ENCODE assay signal across 13 cellular contexts in the genomic region with DNA sequence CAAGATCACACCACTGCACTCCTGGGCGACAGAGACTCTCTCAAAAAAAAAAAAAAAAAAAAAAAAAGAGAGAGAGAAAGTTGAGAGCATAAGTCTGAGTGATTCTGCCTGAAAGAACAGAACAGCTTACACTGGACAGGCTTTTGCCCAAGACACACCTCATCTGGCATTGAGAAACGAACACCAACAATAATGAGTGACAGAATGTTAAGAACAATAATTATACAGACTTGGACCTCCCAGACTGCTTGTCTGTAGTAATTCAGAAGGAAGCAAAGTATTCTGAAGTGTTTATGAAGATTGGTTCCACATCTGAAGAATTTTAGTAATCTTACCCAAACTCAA. TPM values are rescaled to one million over a fixed set of nuclear protein-coding genes. Genes with fewer than 3 reads are reported as not detected.
DNase-seq lines count a peak whose midpoint lies in the region; ATAC-seq and TF ChIP-seq lines count a peak whose summit lies in the region.
"Had no signal": no experiment of that assay in that cellular context is flagged by ENCODE, and none has a peak within 500 bp of the region (broad histone marks: within the 10 kb centered on the region; RNA-seq: fewer than 3 reads in every experiment).

No MANE protein-coding gene starts in this region.

- H3K9me3 ChIP-seq in transverse colon = no peaks in the 10 kb centered on the region
- no peaks in the 10 kb centered on the region for H3K9me3 ChIP-seq in CD4-positive, alpha-beta T cell (ENCODE audit: control insufficient read depth, low read length)

- TF ChIP-seq EP300 in transverse colon (IDR thresholded peaks at IDR 0.05; ENCODE audit: low read depth) = no peak

- H3K4me3 Mint-ChIP-seq in activated naive CD8-positive, alpha-beta T cell = no peak overlapping the region
- no peak overlapping the region for H3K4me3 Mint-ChIP-seq in activated naive CD8-positive, alpha-beta T cell treated with anti-CD3 and anti-CD28 coated beads for 36 hours
- H3K4me3 Mint-ChIP-seq in CD4-positive, alpha-beta T cell = no peak overlapping the region
- no peak overlapping the region for H3K4me3 Mint-ChIP-seq in activated CD8-positive, alpha-beta T cell treated with anti-CD3 and anti-CD28 coated beads for 36 hours
- no peak overlapping the region for H3K4me3 Mint-ChIP-seq in activated naive CD4-positive, alpha-beta T cell treated with anti-CD3 and anti-CD28 coated beads, Interleukin-2, amount 10 ng/mL, durations not matched to agents 7 days and 5 days

- no peaks in the 10 kb centered on the region for H3K9me3 Mint-ChIP-seq in activated naive CD8-positive, alpha-beta T cell (ENCODE audit: low read depth)
- H3K9me3 Mint-ChIP-seq in activated naive CD8-positive, alpha-beta T cell treated with anti-CD3 and anti-CD28 coated beads for 36 hours = peaks cover 3% of the 10 kb centered on the region
- H3K9me3 Mint-ChIP-seq in CD4-positive, alpha-beta T cell = no peaks in the 10 kb centered on the region
- no peaks in the 10 kb centered on the region for H3K9me3 Mint-ChIP-seq in activated CD8-positive, alpha-beta T cell treated with anti-CD3 and anti-CD28 coated beads for 36 hours
- no peaks in the 10 kb centered on the region for H3K9me3 Mint-ChIP-seq in activated naive CD4-positive, alpha-beta T cell treated with anti-CD3 and anti-CD28 coated beads, Interleukin-2, amount 10 ng/mL, durations not matched to agents 7 days and 5 days

- TF ChIP-seq CTCF in transverse colon (IDR thresholded peaks at IDR 0.05) = no peak
- no peak for TF ChIP-seq CTCF in CD4-positive, alpha-beta T cell (IDR thresholded peaks at IDR 0.05)
- TF ChIP-seq CTCF in activated CD8-positive, alpha-beta T cell treated with anti-CD3 and anti-CD28 coated beads for 36 hours (IDR thresholded peaks at IDR 0.05) = no peak

- H3K27ac Mint-ChIP-seq in activated naive CD8-positive, alpha-beta T cell = peak overlapping the region; percentile 35
- no peak overlapping the region for H3K27ac Mint-ChIP-seq in activated naive CD8-positive, alpha-beta T cell treated with anti-CD3 and anti-CD28 coated beads for 36 hours
- no peak overlapping the region for H3K27ac Mint-ChIP-seq in CD4-positive, alpha-beta T cell
- no peak overlapping the region for H3K27ac Mint-ChIP-seq in activated CD8-positive, alpha-beta T cell treated with anti-CD3 and anti-CD28 coated beads for 36 hours
- H3K27ac Mint-ChIP-seq in activated naive CD4-positive, alpha-beta T cell treated with anti-CD3 and anti-CD28 coated beads, Interleukin-2, amount 10 ng/mL, durations not matched to agents 7 days and 5 days = no peak overlapping the region

- DNase-seq in activated naive CD8-positive, alpha-beta T cell treated with anti-CD3 and anti-CD28 coated beads for 36 hours = no peak
- DNase-seq in transverse colon = no peak
- no peak for DNase-seq in CD4-positive, alpha-beta T cell
- no peak for DNase-seq in activated CD8-positive, alpha-beta T cell treated with anti-CD3 and anti-CD28 coated beads for 36 hours
- no peak for DNase-seq in activated naive CD4-positive, alpha-beta T cell treated with anti-CD3 and anti-CD28 coated beads, Interleukin-2, amount 10 ng/mL, durations not matched to agents 7 days and 5 days
- DNase-seq: GDM1, NCI-H446 had no signal

- no peaks in the 10 kb centered on the region for H3K36me3 Mint-ChIP-seq in activated naive CD8-positive, alpha-beta T cell
- H3K36me3 Mint-ChIP-seq in activated naive CD8-positive, alpha-beta T cell treated with anti-CD3 and anti-CD28 coated beads for 36 hours = peaks cover 14% of the 10 kb centered on the region
- H3K36me3 Mint-ChIP-seq in CD4-positive, alpha-beta T cell (ENCODE audit: low read depth) = peaks cover 5% of the 10 kb centered on the region
- peaks cover 5% of the 10 kb centered on the region for H3K36me3 Mint-ChIP-seq in activated CD8-positive, alpha-beta T cell treated with anti-CD3 and anti-CD28 coated beads for 36 hours (ENCODE audit: low read depth)
- no peaks in the 10 kb centered on the region for H3K36me3 Mint-ChIP-seq in activated naive CD4-positive, alpha-beta T cell treated with anti-CD3 and anti-CD28 coated beads, Interleukin-2, amount 10 ng/mL, durations not matched to agents 7 days and 5 days

- in situ Hi-C loops in transverse colon (cut with MboI; ENCODE audit: low pct_ligation_motif_present in 1 of 4, low pct_unique_long_range_greater_than_20kb in 1 of 4, low sequenced_read_pairs in 3 of 4) = no loop called here

- H3K4me1 ChIP-seq in transverse colon = peaks cover 0 to 31% (median 9%) of the 10 kb centered on the region in 4 donors

- POLR2A ChIA-PET in CD4-positive, alpha-beta T cell (lab: Charles Lee) = no interaction called here
- POLR2A ChIA-PET in activated CD8-positive, alpha-beta T cell treated with anti-CD3 and anti-CD28 coated beads for 36 hours (lab: Charles Lee) = no interaction called here

- ATAC-seq in HG02884 (IDR thresholded peaks at IDR 0.05; ENCODE audit: unreplicated experiment) = peak; percentile 22
- peak; percentile 23 for ATAC-seq in SK-N-SH treated with all-trans-retinoic acid at 6 μM for 48 hours
- ATAC-seq in CD4-positive, alpha-beta T cell (ENCODE audit: poor library complexity) = no peak
- ATAC-seq in activated CD8-positive, alpha-beta T cell treated with anti-CD3 and anti-CD28 coated beads for 36 hours = no peak
- ATAC-seq: K562, sciatic nerve had no signal

- intact Hi-C loops in transverse colon (cut with DNase I; ENCODE audit: low total_unique reads) = no loop called here
- intact Hi-C loops in CD4-positive, alpha-beta T cell (cut with DNase I, micrococcal nuclease) = no loop called here
- intact Hi-C loops in activated CD8-positive, alpha-beta T cell treated with anti-CD3 and anti-CD28 coated beads for 36 hours (cut with micrococcal nuclease) = no loop called here

- H3K27me3 ChIP-seq in transverse colon = no peaks in the 10 kb centered on the region
- no peaks in the 10 kb centered on the region for H3K27me3 ChIP-seq in CD4-positive, alpha-beta T cell (ENCODE audit: control insufficient read depth, insufficient read depth, low read length)

- TF ChIP-seq POLR2A in transverse colon (IDR thresholded peaks at IDR 0.05) = no peak

- H3K4me3 ChIP-seq in transverse colon = no peak overlapping the region
- H3K4me3 ChIP-seq: K562 had no signal

- H3K27me3 Mint-ChIP-seq in activated naive CD8-positive, alpha-beta T cell = no peaks in the 10 kb centered on the region
- H3K27me3 Mint-ChIP-seq in activated naive CD8-positive, alpha-beta T cell treated with anti-CD3 and anti-CD28 coated beads for 36 hours = no peaks in the 10 kb centered on the region
- H3K27me3 Mint-ChIP-seq in CD4-positive, alpha-beta T cell = no peaks in the 10 kb centered on the region
- no peaks in the 10 kb centered on the region for H3K27me3 Mint-ChIP-seq in activated CD8-positive, alpha-beta T cell treated with anti-CD3 and anti-CD28 coated beads for 36 hours
- no peaks in the 10 kb centered on the region for H3K27me3 Mint-ChIP-seq in activated naive CD4-positive, alpha-beta T cell treated with anti-CD3 and anti-CD28 coated beads, Interleukin-2, amount 10 ng/mL, durations not matched to agents 7 days and 5 days

- H3K36me3 ChIP-seq in transverse colon = no peaks in the 10 kb centered on the region

- 37 to 100% methylated on average over 1 to 2 of the region's 2 CpGs for WGBS in transverse colon (ENCODE audit: low coverage in 1 of 2), 2 donors

- peak overlapping the region; percentile 54 to 69 (median 61) for H3K27ac ChIP-seq in transverse colon
- no peak overlapping the region for H3K27ac ChIP-seq in CD4-positive, alpha-beta T cell (ENCODE audit: low read depth, low read length)
- H3K27ac ChIP-seq: 22Rv1 had no signal

- CTCF ChIA-PET in CD4-positive, alpha-beta T cell (lab: Charles Lee) = no interaction called here
- CTCF ChIA-PET in activated CD8-positive, alpha-beta T cell treated with anti-CD3 and anti-CD28 coated beads for 36 hours (lab: Charles Lee) = no interaction called here
- CTCF ChIA-PET in activated naive CD4-positive, alpha-beta T cell treated with anti-CD3 and anti-CD28 coated beads, Interleukin-2, amount 10 ng/mL, durations not matched to agents 7 days and 5 days (lab: Charles Lee) = no interaction called here

- peaks cover 4% of the 10 kb centered on the region for H3K4me1 Mint-ChIP-seq in activated naive CD8-positive, alpha-beta T cell (ENCODE audit: low read depth)
- peaks cover 13% of the 10 kb centered on the region for H3K4me1 Mint-ChIP-seq in activated naive CD8-positive, alpha-beta T cell treated with anti-CD3 and anti-CD28 coated beads for 36 hours
- H3K4me1 Mint-ChIP-seq in CD4-positive, alpha-beta T cell (ENCODE audit: low read depth) = peaks cover 5% of the 10 kb centered on the region
- peaks cover 7% of the 10 kb centered on the region for H3K4me1 Mint-ChIP-seq in activated CD8-positive, alpha-beta T cell treated with anti-CD3 and anti-CD28 coated beads for 36 hours (ENCODE audit: low read depth)
- H3K4me1 Mint-ChIP-seq in activated naive CD4-positive, alpha-beta T cell treated with anti-CD3 and anti-CD28 coated beads, Interleukin-2, amount 10 ng/mL, durations not matched to agents 7 days and 5 days = no peaks in the 10 kb centered on the region

TF ChIP-seq in SK-N-SH treated with all-trans-retinoic acid at 6 μM for 48 hours, 23 proteins besides CTCF, POLR2A, EP300 and RAD21:
- TF ChIP-seq BACH2 (CRISPR knock-in tag; IDR thresholded peaks at IDR 0.05; ENCODE audit: borderline replicate concordance) = no peak
- TF ChIP-seq, protein P1, sequence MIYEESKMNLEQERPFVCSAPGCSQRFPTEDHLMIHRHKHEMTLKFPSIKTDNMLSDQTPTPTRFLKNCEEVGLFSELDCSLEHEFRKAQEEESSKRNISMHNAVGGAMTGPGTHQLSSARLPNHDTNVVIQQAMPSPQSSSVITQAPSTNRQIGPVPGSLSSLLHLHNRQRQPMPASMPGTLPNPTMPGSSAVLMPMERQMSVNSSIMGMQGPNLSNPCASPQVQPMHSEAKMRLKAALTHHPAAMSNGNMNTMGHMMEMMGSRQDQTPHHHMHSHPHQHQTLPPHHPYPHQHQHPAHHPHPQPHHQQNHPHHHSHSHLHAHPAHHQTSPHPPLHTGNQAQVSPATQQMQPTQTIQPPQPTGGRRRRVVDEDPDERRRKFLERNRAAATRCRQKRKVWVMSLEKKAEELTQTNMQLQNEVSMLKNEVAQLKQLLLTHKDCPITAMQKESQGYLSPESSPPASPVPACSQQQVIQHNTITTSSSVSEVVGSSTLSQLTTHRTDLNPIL (CRISPR knock-in tag; IDR thresholded peaks at IDR 0.05; ENCODE audit: low read depth) = no peak

RNA-seq across cellular contexts. Expression of a gene that starts 20.0 kb away (rescaled TPM):
- 10 to 100 TPM; 11.4 to 11.6 TPM for total RNA-seq in activated naive CD8-positive, alpha-beta T cell treated with anti-CD3 and anti-CD28 coated beads for 36 hours
- 10 to 100 TPM; 15.8 to 26.0 (median 23.8) TPM for total RNA-seq in transverse colon
- 1 to 10 TPM; 4.0 to 4.4 TPM for total RNA-seq in CD4-positive, alpha-beta T cell
- 10 to 100 TPM in 1 of 2 experiments, 1 to 10 TPM in 1; 9.6 to 11.8 TPM for total RNA-seq in activated CD8-positive, alpha-beta T cell treated with anti-CD3 and anti-CD28 coated beads for 36 hours

Comparison
In these comparisons a context has a peak if more than half of its experiments do, and no peak if none do; other contexts are left out.
1. ATAC-seq: peak in HG02884 (single experiment) and SK-N-SH treated with all-trans-retinoic acid at 6 μM for 48 hours (single experiment); none in CD4-positive, alpha-beta T cell (single experiment) and activated CD8-positive, alpha-beta T cell treated with anti-CD3 and anti-CD28 coated beads for 36 hours (single experiment).